ENCODE assay signal across 13 cellular contexts in genomic region chr1:226734611-226735153, GRCh38. TPM values are rescaled to one million over a fixed set of nuclear protein-coding genes. Genes with fewer than 3 reads are reported as not detected.
DNase-seq lines count a peak whose midpoint lies in the region; ATAC-seq and TF ChIP-seq lines count a peak whose summit lies in the region.
"Had no signal": no experiment of that assay in that cellular context is flagged by ENCODE, and none has a peak within 500 bp of the region (broad histone marks: within the 10 kb centered on the region; RNA-seq: fewer than 3 reads in every experiment).

No MANE protein-coding gene starts in this region.

- H3K4me3 ChIP-seq in heart left ventricle = peak overlapping the region; percentile 16 to 98 (median 88)
- H3K4me3 ChIP-seq in right atrium auricular region = peak overlapping the region in 1 of 2 donors; percentile 80
- peak overlapping the region; percentile 99 for H3K4me3 ChIP-seq in naive thymus-derived CD4-positive, alpha-beta T cell (ENCODE audit: low read length)
- peak overlapping the region; percentile 11 for H3K4me3 ChIP-seq in urinary bladder (ENCODE audit: low read depth, low read length)
- H3K4me3 ChIP-seq in mesenchymal stem cell (ENCODE audit: insufficient read depth in 1 of 2, low read depth in 1 of 2, low read length in 2 of 2) = peak overlapping the region in 1 of 2 experiments; percentile 33

- CTCF ChIA-PET in naive thymus-derived CD4-positive, alpha-beta T cell (lab: Charles Lee) = interaction anchor here (0.7 to 2.0 kb wide), 8 partner anchors 19 to 101 kb away, joined by 3 to 7 read pairs (median 3); no protein-coding TSS in a partner anchor

- no peak overlapping the region for H2BK15ac ChIP-seq in mesenchymal stem cell (ENCODE audit: low read depth, poor library complexity, severe bottlenecking)

- no peak overlapping the region for H2BK12ac ChIP-seq in mesenchymal stem cell (ENCODE audit: low read length in 2 of 2)

- peak overlapping the region; percentile 60 for H3K27ac Mint-ChIP-seq in activated naive CD8-positive, alpha-beta T cell treated with anti-CD3 and anti-CD28 coated beads, Interleukin-2, amount 50 U/mL, for 24 hours
- peak overlapping the region; percentile 31 to 97 (median 94) for H3K27ac Mint-ChIP-seq in naive thymus-derived CD4-positive, alpha-beta T cell

- POLR2A ChIA-PET in naive thymus-derived CD4-positive, alpha-beta T cell (lab: Charles Lee) = interaction anchor here (0.8 to 3.2 kb wide), 20 partner anchors 34 to 327 kb away, joined by 3 to 24 read pairs (median 6); partner anchors contain the start of gene PARP1

- H2AFZ ChIP-seq in mesenchymal stem cell (ENCODE audit: low read depth, low read length) = no peak overlapping the region

- H4K91ac ChIP-seq in mesenchymal stem cell (ENCODE audit: low read length) = no peak overlapping the region

- H3K36me3 Mint-ChIP-seq in activated naive CD8-positive, alpha-beta T cell treated with anti-CD3 and anti-CD28 coated beads, Interleukin-2, amount 50 U/mL, for 24 hours (ENCODE audit: low read depth) = peaks cover 36% of the 10 kb centered on the region
- H3K36me3 Mint-ChIP-seq in naive thymus-derived CD4-positive, alpha-beta T cell = peaks cover 14 to 66% (median 49%) of the 10 kb centered on the region in 5 donors

- H3K23ac ChIP-seq in mesenchymal stem cell (ENCODE audit: low read length in 2 of 2) = no peak overlapping the region

- H3K9me3 Mint-ChIP-seq in activated naive CD8-positive, alpha-beta T cell treated with anti-CD3 and anti-CD28 coated beads, Interleukin-2, amount 50 U/mL, for 24 hours = no peaks in the 10 kb centered on the region
- H3K9me3 Mint-ChIP-seq in naive thymus-derived CD4-positive, alpha-beta T cell = peaks cover 0 to 10% (median 0%) of the 10 kb centered on the region in 11 donors

- no peaks in the 10 kb centered on the region for H3K27me3 ChIP-seq in heart left ventricle
- peaks cover 0 to 3% of the 10 kb centered on the region in 2 donors for H3K27me3 ChIP-seq in right atrium auricular region
- no peaks in the 10 kb centered on the region for H3K27me3 ChIP-seq in naive thymus-derived CD4-positive, alpha-beta T cell (ENCODE audit: control insufficient read depth in 2 of 2, insufficient read depth in 2 of 2, low read length in 2 of 2)
- no peaks in the 10 kb centered on the region for H3K27me3 ChIP-seq in mesenchymal stem cell (ENCODE audit: control insufficient read depth in 1 of 2, insufficient read depth in 1 of 2, low read length in 2 of 2)
- H3K27me3 ChIP-seq: brain microvascular endothelial cell had no signal

- TF ChIP-seq CTCF in heart left ventricle (IDR thresholded peaks at IDR 0.05) (no peak), right atrium auricular region (IDR thresholded peaks at IDR 0.05) (no peak)

- H3K9ac ChIP-seq in mesenchymal stem cell (ENCODE audit: low read length) = no peak overlapping the region

- H3K18ac ChIP-seq in mesenchymal stem cell (ENCODE audit: low read depth in 1 of 2, low read length in 2 of 2) = no peak overlapping the region

- intact Hi-C loops in heart left ventricle (cut with DNase I) = loop anchor here (5.0 to 10.0 kb wide), 11 partner anchors 32 to 102 kb away; no protein-coding TSS in a partner anchor
- intact Hi-C loops in naive thymus-derived CD4-positive, alpha-beta T cell (cut with micrococcal nuclease) = loop anchor here (1.0 to 10.0 kb wide), 10 partner anchors 10 to 1350 kb away; partner anchors contain the start of genes PARP1 (in 2 of the 2), ARF1 (in 1 of the 2), H3-3A (in 1 of the 2) and SDE2 (in 1 of the 2)

- H3K4me2 ChIP-seq in mesenchymal stem cell (ENCODE audit: low read length, poor library complexity, severe bottlenecking) = no peak overlapping the region

- H3K4ac ChIP-seq in mesenchymal stem cell (ENCODE audit: low read depth in 1 of 2, low read length in 2 of 2) = no peak overlapping the region

- DNase-seq in heart left ventricle (no peak), right atrium auricular region (ENCODE audit: low spot score) (no peak), mesenchymal stem cell (no peak), NCI-H82 treated with DMSO at 0.1 percent for 48 hours (lab: John Stamatoyannopoulos, UW; ENCODE audit: unreplicated experiment) (no peak)
- DNase-seq in activated naive CD8-positive, alpha-beta T cell treated with anti-CD3 and anti-CD28 coated beads, Interleukin-2, amount 50 U/mL, for 24 hours = no peak
- DNase-seq in naive thymus-derived CD4-positive, alpha-beta T cell = peak in 1 of 9 donors; percentile 17
- DNase-seq: AML-193, brain microvascular endothelial cell, left cardiac atrium, NCI-H1930, WERI-Rb-1 had no signal

- TF ChIP-seq POLR2A in heart left ventricle (IDR thresholded peaks at IDR 0.05) = no peak

- no peak overlapping the region for H3K14ac ChIP-seq in mesenchymal stem cell (ENCODE audit: low read length in 2 of 2)

- H3K36me3 ChIP-seq in heart left ventricle (peaks cover 0 to 39% (median 23%) of the 10 kb centered on the region in 9 donors), right atrium auricular region (peaks cover 10% of the 10 kb centered on the region), urinary bladder (ENCODE audit: insufficient read depth) (no peaks in the 10 kb centered on the region), mesenchymal stem cell (ENCODE audit: control insufficient read depth in 1 of 2, insufficient read depth in 2 of 2, low read depth in 1 of 2, low read length in 2 of 2) (peaks cover 18 to 42% of the 10 kb centered on the region in 2 experiments)
- H3K36me3 ChIP-seq in naive thymus-derived CD4-positive, alpha-beta T cell (ENCODE audit: control insufficient read depth in 2 of 3, insufficient read depth in 3 of 3, low read length in 3 of 3) = peaks cover 0 to 62% (median 29%) of the 10 kb centered on the region in 3 experiments
- H3K36me3 ChIP-seq: brain microvascular endothelial cell, WERI-Rb-1 had no signal

- no peak overlapping the region for H4K8ac ChIP-seq in mesenchymal stem cell (ENCODE audit: low read length)

- H3K4me1 ChIP-seq in heart left ventricle = peaks cover 0 to 78% (median 36%) of the 10 kb centered on the region in 12 donors
- peaks cover 0 to 30% of the 10 kb centered on the region in 2 donors for H3K4me1 ChIP-seq in right atrium auricular region
- peaks cover 9 to 37% of the 10 kb centered on the region in 2 donors for H3K4me1 ChIP-seq in naive thymus-derived CD4-positive, alpha-beta T cell (ENCODE audit: control insufficient read depth in 2 of 2, insufficient read depth in 2 of 2, low read length in 2 of 2)
- no peaks in the 10 kb centered on the region for H3K4me1 ChIP-seq in urinary bladder (ENCODE audit: insufficient read depth)
- peaks cover 21% of the 10 kb centered on the region for H3K4me1 ChIP-seq in mesenchymal stem cell (ENCODE audit: control insufficient read depth, insufficient read depth, low read depth, low read length)

- no peaks in the 10 kb centered on the region for H3K27me3 Mint-ChIP-seq in activated naive CD8-positive, alpha-beta T cell treated with anti-CD3 and anti-CD28 coated beads, Interleukin-2, amount 50 U/mL, for 24 hours
- no peaks in the 10 kb centered on the region for H3K27me3 Mint-ChIP-seq in naive thymus-derived CD4-positive, alpha-beta T cell

- H3K27ac ChIP-seq in heart left ventricle = peak overlapping the region in 10 of 12 donors; percentile 25 to 96 (median 94)
- H3K27ac ChIP-seq in right atrium auricular region = peak overlapping the region in 1 of 2 donors; percentile 87
- peak overlapping the region; percentile 92 for H3K27ac ChIP-seq in naive thymus-derived CD4-positive, alpha-beta T cell (ENCODE audit: low read depth, low read length)
- no peak overlapping the region for H3K27ac ChIP-seq in urinary bladder (ENCODE audit: low read depth)
- H3K27ac ChIP-seq in mesenchymal stem cell (ENCODE audit: low read length, poor library complexity, severe bottlenecking) = no peak overlapping the region
- H3K27ac ChIP-seq: brain microvascular endothelial cell, WERI-Rb-1 had no signal

- 56 to 70% (median 61%) methylated on average over 3 of the region's 3 CpGs for WGBS in heart left ventricle, 4 donors
- 53% methylated on average over 3 of the region's 3 CpGs for WGBS in urinary bladder
- whole genome bisulfite sequencing in mesenchymal stem cell = 95% methylated on average over 3 of the region's 3 CpGs

- peaks cover 70% of the 10 kb centered on the region for H3K4me1 Mint-ChIP-seq in activated naive CD8-positive, alpha-beta T cell treated with anti-CD3 and anti-CD28 coated beads, Interleukin-2, amount 50 U/mL, for 24 hours
- H3K4me1 Mint-ChIP-seq in naive thymus-derived CD4-positive, alpha-beta T cell = peaks cover 26 to 64% (median 36%) of the 10 kb centered on the region in 7 donors

- no peak overlapping the region for H2BK5ac ChIP-seq in mesenchymal stem cell (ENCODE audit: low read depth, low read length, poor library complexity, severe bottlenecking)

- H3K9me3 ChIP-seq in heart left ventricle (no peaks in the 10 kb centered on the region), right atrium auricular region (no peaks in the 10 kb centered on the region), mesenchymal stem cell (ENCODE audit: control insufficient read depth, low read length) (no peaks in the 10 kb centered on the region)
- H3K9me3 ChIP-seq in naive thymus-derived CD4-positive, alpha-beta T cell (ENCODE audit: control insufficient read depth in 2 of 3, low read length in 3 of 3) = no peaks in the 10 kb centered on the region

- no peak overlapping the region for H2BK120ac ChIP-seq in mesenchymal stem cell (ENCODE audit: low read depth, low read length)

- H3K79me1 ChIP-seq in mesenchymal stem cell (replicated peaks; ENCODE audit: low read length, poor library complexity, severe bottlenecking) = peaks cover 35% of the 10 kb centered on the region

- peak overlapping the region; percentile 98 for H3K4me3 Mint-ChIP-seq in activated naive CD8-positive, alpha-beta T cell treated with anti-CD3 and anti-CD28 coated beads, Interleukin-2, amount 50 U/mL, for 24 hours
- peak overlapping the region; percentile 89 to 99 (median 92) for H3K4me3 Mint-ChIP-seq in naive thymus-derived CD4-positive, alpha-beta T cell

- ATAC-seq in heart left ventricle = no peak
- no peak for ATAC-seq in activated naive CD8-positive, alpha-beta T cell treated with anti-CD3 and anti-CD28 coated beads, Interleukin-2, amount 50 U/mL, for 24 hours
- no peak for ATAC-seq in naive thymus-derived CD4-positive, alpha-beta T cell
- ATAC-seq in HG02981 (IDR thresholded peaks at IDR 0.05; ENCODE audit: unreplicated experiment) = no peak
- ATAC-seq: left cardiac atrium had no signal

- no peak overlapping the region for H2AK5ac ChIP-seq in mesenchymal stem cell (ENCODE audit: low read length, severe bottlenecking)

RNA-seq across cellular contexts. Expression of gene ITPKB, which starts 4.4 kb away (rescaled TPM):
- total RNA-seq in heart left ventricle (10 to 100 TPM; 11.2 to 33.7 (median 17.8) TPM), right atrium auricular region (10 to 100 TPM; 10.8 to 11.0 TPM), urinary bladder (21.6 TPM)
- polyA plus RNA-seq in heart left ventricle (10 to 100 TPM in 1 of 2 donors, 1 to 10 TPM in 1; 6.2 to 11.9 TPM), urinary bladder (62.3 TPM)
- 100 to 1,000 TPM in 4 of 5 experiments, 10 to 100 TPM in 1; 51.7 to 429 (median 199) TPM for total RNA-seq in naive thymus-derived CD4-positive, alpha-beta T cell
- polyA plus RNA-seq in naive thymus-derived CD4-positive, alpha-beta T cell = 10 to 100 TPM; 81.0 to 86.8 TPM
- 8.1 TPM for polyA plus RNA-seq in mesenchymal stem cell (2013, experiment 1 of 2)
- polyA plus RNA-seq in mesenchymal stem cell (2013, experiment 2 of 2) = 8.0 TPM

Comparison
In these comparisons a context has a peak if more than half of its experiments do, and no peak if none do; other contexts are left out.
1. H3K27ac ChIP-seq: peak in heart left ventricle (10 of 12) and naive thymus-derived CD4-positive, alpha-beta T cell (single experiment); none in urinary bladder (single experiment) and mesenchymal stem cell (single experiment).